ENCODE assay signal across 8 cellular contexts in the genomic region with DNA sequence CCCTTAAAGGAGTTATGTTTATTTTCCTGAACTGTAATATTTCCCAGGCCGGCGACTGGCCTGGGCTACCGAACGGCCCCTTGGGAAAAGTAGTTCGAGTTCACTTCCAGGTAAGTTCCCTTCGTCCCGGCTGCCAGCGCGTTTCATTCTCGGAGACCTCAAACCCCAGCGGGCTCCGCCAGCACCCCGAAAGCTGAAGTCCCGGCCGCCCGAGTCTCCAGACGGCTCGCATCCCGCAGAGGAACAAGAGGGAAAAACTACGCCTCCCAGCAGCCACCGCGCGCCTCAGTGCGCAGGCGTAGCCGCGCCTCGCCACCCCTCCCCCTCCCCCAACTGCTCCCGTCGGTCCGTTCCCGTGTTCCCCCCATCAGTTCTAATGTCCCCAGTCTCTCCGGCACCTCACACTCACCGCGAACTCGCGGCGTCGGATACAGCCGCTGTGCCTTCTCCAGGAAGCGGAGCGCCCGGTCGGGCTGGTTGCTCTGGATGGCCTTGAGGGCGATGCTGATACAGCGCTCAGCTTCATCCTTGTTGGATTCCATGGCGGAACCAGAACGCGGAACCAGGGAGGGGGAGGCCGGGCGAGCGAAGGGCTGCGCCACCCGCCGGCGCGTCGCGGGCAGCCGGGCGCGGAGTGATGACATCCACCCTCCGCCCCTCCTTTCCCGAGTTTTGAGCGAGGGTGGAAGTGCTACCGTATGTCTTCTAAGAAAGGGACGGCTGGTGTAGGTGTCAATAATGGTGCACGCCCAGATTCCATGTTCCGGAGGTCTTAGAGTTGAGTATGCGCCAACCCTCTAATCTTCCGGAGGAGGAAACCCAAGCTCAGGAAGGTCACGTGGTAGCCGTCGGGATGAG. TPM values are rescaled to one million over a fixed set of nuclear protein-coding genes. Genes with fewer than 3 reads are reported as not detected.
A peak's percentile ranks its signal among the peaks of the same experiment; 100 is the strongest.
DNase-seq lines count a peak whose midpoint lies in the region; ATAC-seq and TF ChIP-seq lines count a peak whose summit lies in the region.

A gene (minus strand): TSS at position 564 of the 858 bp plus-strand sequence. CDS start 22 bp downstream, at position 542.

- POLR2A ChIA-PET in naive thymus-derived CD8-positive, alpha-beta T cell (lab: Charles Lee): interaction anchor here (0.6 to 3.1 kb wide), 14 partner anchors 8 to 997 kb away, joined by 3 to 17 read pairs (median 4); a partner anchor contains a TSS

- H3K4me3 ChIP-seq in H7 (ENCODE audit: insufficient read depth, low read depth, low read length): peak within 1 kb of the TSS; percentile 94

- no peaks in the 10 kb centered on the region for H3K27me3 ChIP-seq in H7 (ENCODE audit: control insufficient read depth, insufficient read depth, low read length)

- DNase-seq in ELF-1 (ENCODE audit: low read depth, low spot score) (peak; percentile 99), H7 (peak; percentile 97), M059J (ENCODE audit: low read depth) (peak; percentile 90), fibroblast of peridontal ligament (ENCODE audit: extremely low read depth) (peak; percentile 92)
- DNase-seq in activated T-helper 9 cell treated with anti-CD3 and anti-CD28 coated beads, Interleukin-2, amount 50 U/mL, for 16 hours (ENCODE audit: low read depth): peak; percentile 85
- DNase-seq in naive thymus-derived CD8-positive, alpha-beta T cell: peak; percentile 80 to 98 (median 90)
- peak; percentile 92 for DNase-seq in stimulated activated naive B cell treated with anti-CD40 and anti-IgM and Interleukin-4, amounts not matched to agents 10 μg/mL and 1 μg/mL and 100 μg/mL, for 72 hours

- ATAC-seq in naive thymus-derived CD8-positive, alpha-beta T cell: peak; percentile 84 to 86
- ATAC-seq in stimulated activated naive B cell treated with anti-CD40 and anti-IgM and Interleukin-4, amounts not matched to agents 10 μg/mL and 1 μg/mL and 100 μg/mL, for 72 hours (replicated peaks): peak; percentile 88 to 91

- peak; percentile 88 for TF ChIP-seq POLR2A in Raji (IDR thresholded peaks at IDR 0.05; ENCODE audit: insufficient read depth, low read depth, low read length)

- peak within 1 kb of the TSS; percentile 96 to 99 (median 98) for H3K4me3 Mint-ChIP-seq in naive thymus-derived CD8-positive, alpha-beta T cell
- H3K4me3 Mint-ChIP-seq in stimulated activated naive B cell treated with anti-CD40 and anti-IgM and Interleukin-4, amounts not matched to agents 10 μg/mL and 1 μg/mL and 100 μg/mL, for 72 hours: peak within 1 kb of the TSS; percentile 98 to 99

- peak within 1 kb of the TSS; percentile 90 to 99 (median 98) for H3K27ac Mint-ChIP-seq in naive thymus-derived CD8-positive, alpha-beta T cell
- peak within 1 kb of the TSS; percentile 100 for H3K27ac Mint-ChIP-seq in stimulated activated naive B cell treated with anti-CD40 and anti-IgM and Interleukin-4, amounts not matched to agents 10 μg/mL and 1 μg/mL and 100 μg/mL, for 72 hours

- H3K9me3 Mint-ChIP-seq in naive thymus-derived CD8-positive, alpha-beta T cell: no peaks in the 10 kb centered on the region
- no peaks in the 10 kb centered on the region for H3K9me3 Mint-ChIP-seq in stimulated activated naive B cell treated with anti-CD40 and anti-IgM and Interleukin-4, amounts not matched to agents 10 μg/mL and 1 μg/mL and 100 μg/mL, for 72 hours

- H3K27me3 Mint-ChIP-seq in naive thymus-derived CD8-positive, alpha-beta T cell: peaks cover 0 to 3% (median 0%) of the 10 kb centered on the region in 5 donors
- H3K27me3 Mint-ChIP-seq in stimulated activated naive B cell treated with anti-CD40 and anti-IgM and Interleukin-4, amounts not matched to agents 10 μg/mL and 1 μg/mL and 100 μg/mL, for 72 hours: no peaks in the 10 kb centered on the region

- peaks cover 32 to 52% (median 48%) of the 10 kb centered on the region in 4 donors for H3K4me1 Mint-ChIP-seq in naive thymus-derived CD8-positive, alpha-beta T cell
- peaks cover 21 to 46% of the 10 kb centered on the region in 2 donors for H3K4me1 Mint-ChIP-seq in stimulated activated naive B cell treated with anti-CD40 and anti-IgM and Interleukin-4, amounts not matched to agents 10 μg/mL and 1 μg/mL and 100 μg/mL, for 72 hours

- peaks cover 0 to 29% (median 13%) of the 10 kb centered on the region in 3 donors for H3K36me3 Mint-ChIP-seq in naive thymus-derived CD8-positive, alpha-beta T cell
- H3K36me3 Mint-ChIP-seq in stimulated activated naive B cell treated with anti-CD40 and anti-IgM and Interleukin-4, amounts not matched to agents 10 μg/mL and 1 μg/mL and 100 μg/mL, for 72 hours: peaks cover 15 to 24% of the 10 kb centered on the region in 2 donors

- peaks cover 1% of the 10 kb centered on the region; the same call in 1 of the 2 replicates for H3K36me3 ChIP-seq in H7 (replicated peaks; ENCODE audit: control insufficient read depth, insufficient read depth, low read length)

RNA-seq across cellular contexts. Expression of the gene that starts here (rescaled TPM):
- 18.8 and 19.3 TPM in 2 replicates for total RNA-seq in H7 (2014; rRNA removed; shearing (Covaris generic))
- 18.8 and 31.5 TPM in 2 replicates for total RNA-seq in M059J (2014; rRNA removed; shearing (Covaris generic))
- 10 to 100 TPM; 25.5 to 27.9 TPM for total RNA-seq in naive thymus-derived CD8-positive, alpha-beta T cell
- 10 to 100 TPM; 13.1 to 25.0 (median 16.6) TPM for polyA plus RNA-seq in naive thymus-derived CD8-positive, alpha-beta T cell

Comparison
In these comparisons a context has a peak if more than half of its experiments do, and no peak if none do; other contexts are left out.
1. Peak in every context shown above with its lines: DNase-seq, ATAC-seq and H3K4me3 ChIP-seq.